ENCODE assay signal across 8 cellular contexts in the genomic region with DNA sequence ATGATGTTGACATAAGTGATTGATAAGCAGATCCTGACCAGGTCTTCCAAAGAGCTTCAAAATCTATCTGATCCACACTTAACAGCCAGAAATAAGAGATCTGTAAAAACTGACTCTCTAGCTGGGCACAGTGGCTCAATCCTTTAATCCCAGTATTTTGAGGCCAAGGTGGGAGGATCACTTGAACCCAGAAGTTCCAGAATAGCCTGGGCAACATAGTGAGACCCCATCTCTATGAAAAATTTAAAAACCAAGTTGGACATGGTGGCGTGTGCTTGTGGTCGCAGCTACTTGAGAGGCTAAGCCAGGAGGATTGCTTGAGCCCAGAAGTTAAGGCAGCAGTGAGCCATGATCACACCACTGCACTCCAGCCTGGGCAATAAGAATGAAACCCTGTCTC.
"Had no signal": no experiment of that assay in that cellular context is flagged by ENCODE, and none has a peak within 500 bp of the region (broad histone marks: within the 10 kb centered on the region; RNA-seq: fewer than 3 reads in every experiment).

No MANE protein-coding gene starts in this region.

- H2AFZ ChIP-seq: GM23338 had no signal

- H3K4me3 ChIP-seq: GM23338 had no signal

- H3K4me2 ChIP-seq: GM23338 had no signal

- ATAC-seq: GM23338 had no signal

- DNase-seq: H9, HCEC 1CT, HFFc6, KG1 had no signal

- FAIRE-seq: H1, H54, HTR-8/SVneo had no signal
